21 cellular contexts compared by ENCODE assay signal in genomic region chr1:200883118-200883517, GRCh38. TPM values are rescaled to one million over a fixed set of nuclear protein-coding genes. Genes with fewer than 3 reads are reported as not detected.
A peak's percentile ranks its signal among the peaks of the same experiment; 100 is the strongest.
DNase-seq lines count a peak whose midpoint lies in the region; ATAC-seq, FAIRE-seq and TF ChIP-seq lines count a peak whose summit lies in the region.
"Had no signal": no experiment of that assay in that cellular context is flagged by ENCODE, and none has a peak within 500 bp of the region (broad histone marks: within the 10 kb centered on the region; RNA-seq: fewer than 3 reads in every experiment).

No MANE protein-coding gene starts in this region.

- POLR2A ChIA-PET in GM12878 (lab: Charles Lee) = interaction anchor here (0.6 kb wide), 2 partner anchors 10 to 16 kb away, joined by 3 to 9 read pairs; no protein-coding TSS in a partner anchor

- H3K36me3 ChIP-seq in RWPE2 (ENCODE audit: low read depth) (no peaks in the 10 kb centered on the region), GM12878 (ENCODE audit: control insufficient read depth in 2 of 2, insufficient read depth in 2 of 2, low read length in 1 of 2) (no peaks in the 10 kb centered on the region)
- H3K36me3 ChIP-seq: BLaER1 treated with 17β-estradiol and CSF1 and Interleukin-3, amounts not matched to agents 10 nM and 100 nM had no signal

- no peak for TF ChIP-seq CTCF in natural killer cell (IDR thresholded peaks at IDR 0.05)
- no peak for TF ChIP-seq CTCF in RWPE2 (IDR thresholded peaks at IDR 0.05; ENCODE audit: poor library complexity, severe bottlenecking)
- TF ChIP-seq CTCF in GM12878 (IDR thresholded peaks at IDR 0.05 in 2 of 3, conservative IDR thresholded peaks at IDR 0.05 in 1 of 3; ENCODE audit: control insufficient read depth in 2 of 3, extremely low read depth in 1 of 3, insufficient read depth in 1 of 3, low read depth in 3 of 3, low read length in 3 of 3) = no peak
- no peak for TF ChIP-seq CTCF in type B pancreatic cell (conservative IDR thresholded peaks at IDR 0.05)

- TF ChIP-seq POLR2A in GM12878 (IDR thresholded peaks at IDR 0.05; ENCODE audit: low read depth, low read length) = no peak

- no peak for TF ChIP-seq EP300 in GM12878 (IDR thresholded peaks at IDR 0.05; ENCODE audit: borderline replicate concordance in 1 of 2, control insufficient read depth in 1 of 2, low read depth in 2 of 2, low read length in 2 of 2)

- H3K27ac ChIP-seq in RWPE2 (ENCODE audit: poor library complexity, severe bottlenecking) (no peak overlapping the region), GM12878 (ENCODE audit: control insufficient read depth, insufficient read depth) (no peak overlapping the region)
- H3K27ac ChIP-seq: BLaER1 treated with 17β-estradiol and CSF1 and Interleukin-3, amounts not matched to agents 10 nM and 100 nM; SK-N-MC had no signal

- SMC1A ChIA-PET in GM12878 (lab: Charles Lee; ENCODE audit: uncharacterized antibody, unreplicated experiment) = interaction anchor here (9.4 kb wide), 1 partner anchor 19 kb away, joined by 208 read pairs; no protein-coding TSS in a partner anchor

- H3K79me2 ChIP-seq in GM12878 (ENCODE audit: control insufficient read depth, insufficient read depth, low read length) = no peaks in the 10 kb centered on the region

- H3K4me1 Mint-ChIP-seq in natural killer cell (peaks cover 52 to 55% of the 10 kb centered on the region in 2 donors), type B pancreatic cell (ENCODE audit: unreplicated experiment) (peaks cover 8% of the 10 kb centered on the region)
- H3K4me1 Mint-ChIP-seq in natural killer cell treated with Interleukin-12 subunit alpha and Interleukin-12 subunit beta and Interleukin-15 and Interleukin-18, amount 100 ng/mL, for 72 hours (ENCODE audit: low read depth in 2 of 2) = peaks cover 48 to 67% of the 10 kb centered on the region in 2 donors

- intact Hi-C loops in natural killer cell (cut with micrococcal nuclease) = loop anchor here (10.0 kb wide), 1 partner anchor 728 kb away; no protein-coding TSS in a partner anchor
- intact Hi-C loops in GM12878 (cut with micrococcal nuclease; ENCODE audit: unreplicated experiment) = no loop called here

- CTCF ChIA-PET in GM12878 (lab: Yijun Ruan, JAX) = interaction anchor here (7.7 kb wide), 1 partner anchor 18 kb away, joined by 73 read pairs; no protein-coding TSS in a partner anchor

- ATAC-seq in natural killer cell = no peak
- ATAC-seq in natural killer cell treated with Interleukin-12 subunit alpha and Interleukin-12 subunit beta and Interleukin-15 and Interleukin-18, amount 100 ng/mL, for 72 hours = no peak
- no peak for ATAC-seq in RWPE2 (ENCODE audit: low read depth)
- ATAC-seq in GM12878 = no peak
- ATAC-seq in HG02763 (IDR thresholded peaks at IDR 0.05; ENCODE audit: unreplicated experiment) = no peak

- TF ChIP-seq RAD21 in GM12878 (IDR thresholded peaks at IDR 0.05; ENCODE audit: insufficient read depth, low read depth, low read length) = no peak

- H3K27ac Mint-ChIP-seq in natural killer cell (peak overlapping the region; percentile 92 to 93), type B pancreatic cell (no peak overlapping the region)
- H3K27ac Mint-ChIP-seq in natural killer cell treated with Interleukin-12 subunit alpha and Interleukin-12 subunit beta and Interleukin-15 and Interleukin-18, amount 100 ng/mL, for 72 hours = peak overlapping the region in 1 of 2 donors; percentile 2

- no peak for FAIRE-seq in GM12878 (lab: Jason Lieb, UNC)
- FAIRE-seq: HTR-8/SVneo had no signal

- no peak overlapping the region for H3K4me2 ChIP-seq in GM12878 (ENCODE audit: control insufficient read depth, insufficient read depth)
- H3K4me2 ChIP-seq: BLaER1 treated with 17β-estradiol and CSF1 and Interleukin-3, amounts not matched to agents 10 nM and 100 nM had no signal

- H3K9me3 ChIP-seq in RWPE2 (ENCODE audit: severe bottlenecking) (no peaks in the 10 kb centered on the region), GM12878 (replicated peaks; ENCODE audit: control insufficient read depth, insufficient read depth, low read length) (no peaks in the 10 kb centered on the region)
- H3K9me3 ChIP-seq: BLaER1 treated with 17β-estradiol and CSF1 and Interleukin-3, amounts not matched to agents 10 nM and 100 nM had no signal

- no peaks in the 10 kb centered on the region for H3K27me3 Mint-ChIP-seq in natural killer cell (ENCODE audit: low read depth in 2 of 2)
- H3K27me3 Mint-ChIP-seq in natural killer cell treated with Interleukin-12 subunit alpha and Interleukin-12 subunit beta and Interleukin-15 and Interleukin-18, amount 100 ng/mL, for 72 hours = no peaks in the 10 kb centered on the region
- H3K27me3 Mint-ChIP-seq in type B pancreatic cell = no peaks in the 10 kb centered on the region

- H2AFZ ChIP-seq in GM12878 (ENCODE audit: control insufficient read depth, low read depth, low read length) = no peak overlapping the region

- no peak overlapping the region for H3K4me3 ChIP-seq in RWPE2 (ENCODE audit: severe bottlenecking)
- H3K4me3 ChIP-seq in GM12878 = no peak overlapping the region
- H3K4me3 ChIP-seq: BLaER1 treated with 17β-estradiol and CSF1 and Interleukin-3, amounts not matched to agents 10 nM and 100 nM; SK-N-MC had no signal

- no peaks in the 10 kb centered on the region for H3K9me3 Mint-ChIP-seq in natural killer cell
- H3K9me3 Mint-ChIP-seq in natural killer cell treated with Interleukin-12 subunit alpha and Interleukin-12 subunit beta and Interleukin-15 and Interleukin-18, amount 100 ng/mL, for 72 hours = no peaks in the 10 kb centered on the region
- H3K9me3 Mint-ChIP-seq in type B pancreatic cell = no peaks in the 10 kb centered on the region

- H3K9ac ChIP-seq in GM12878 (ENCODE audit: control insufficient read depth, insufficient read depth, low read length) = no peak overlapping the region
- H3K9ac ChIP-seq: BLaER1 treated with 17β-estradiol and CSF1 and Interleukin-3, amounts not matched to agents 10 nM and 100 nM had no signal

- RAD21 ChIA-PET in GM12878 (lab: Charles Lee; ENCODE audit: unreplicated experiment) = interaction anchor here (1.5 to 2.2 kb wide), 2 partner anchors 13 to 88 kb away, joined by 4 to 10 read pairs; no protein-coding TSS in a partner anchor

- H3K27me3 ChIP-seq in RWPE2 (ENCODE audit: insufficient read depth, poor library complexity, severe bottlenecking) (no peaks in the 10 kb centered on the region), GM12878 (replicated peaks in 1 of 2; ENCODE audit: control insufficient read depth in 2 of 2, insufficient read depth in 2 of 2, low read length in 1 of 2) (no peaks in the 10 kb centered on the region)
- H3K27me3 ChIP-seq: BLaER1 treated with 17β-estradiol and CSF1 and Interleukin-3, amounts not matched to agents 10 nM and 100 nM had no signal

- WGBS in GM12878 (ENCODE audit: insufficient coverage, insufficient replicate concordance, low lambda C conversion rate, missing lambda C conversion rate) = 98% methylated on average over 3 of the region's 3 CpGs

- H3K36me3 Mint-ChIP-seq in natural killer cell (no peaks in the 10 kb centered on the region), type B pancreatic cell (no peaks in the 10 kb centered on the region)
- H3K36me3 Mint-ChIP-seq in natural killer cell treated with Interleukin-12 subunit alpha and Interleukin-12 subunit beta and Interleukin-15 and Interleukin-18, amount 100 ng/mL, for 72 hours = no peaks in the 10 kb centered on the region

- BruUV-seq in GM12878 (replicated peaks; lab: Mats Ljungman, UMichigan) = no TSS peak

- H3K4me1 ChIP-seq in RWPE2 (ENCODE audit: insufficient read depth, poor library complexity, severe bottlenecking) (peaks cover 5% of the 10 kb centered on the region), GM12878 (ENCODE audit: control insufficient read depth, insufficient read depth, low read length) (peaks cover 29% of the 10 kb centered on the region)

- H4K20me1 ChIP-seq in GM12878 (ENCODE audit: control insufficient read depth, insufficient read depth) = no peaks in the 10 kb centered on the region
- H4K20me1 ChIP-seq: BLaER1 treated with 17β-estradiol and CSF1 and Interleukin-3, amounts not matched to agents 10 nM and 100 nM had no signal

- H3K4me3 Mint-ChIP-seq in natural killer cell (no peak overlapping the region), type B pancreatic cell (no peak overlapping the region)
- H3K4me3 Mint-ChIP-seq in natural killer cell treated with Interleukin-12 subunit alpha and Interleukin-12 subunit beta and Interleukin-15 and Interleukin-18, amount 100 ng/mL, for 72 hours = no peak overlapping the region

- in situ Hi-C loops in GM12878 (cut with MboI) = no loop called here

- no peak for DNase-seq in natural killer cell
- DNase-seq in natural killer cell treated with Interleukin-12 subunit alpha and Interleukin-12 subunit beta and Interleukin-15 and Interleukin-18, amount 100 ng/mL, for 72 hours (ENCODE audit: low spot score) = no peak
- peak; percentile 2 for DNase-seq in RWPE2 (ENCODE audit: low spot score)
- no peak for DNase-seq in GM12878 (ENCODE audit: low read depth, low spot score)
- peak; percentile 8 for DNase-seq in type B pancreatic cell (ENCODE audit: extremely low spot score, unreplicated experiment)
- no peak for DNase-seq in foreskin melanocyte
- no peak for DNase-seq in NCI-H1436 treated with DMSO at 0.1 percent for 48 hours (lab: John Stamatoyannopoulos, UW)
- DNase-seq: DMS79 treated with DMSO at 0.1 percent for 48 hours, H7, NCI-H1105, NCI-H1694, NCI-H2081 treated with DMSO at 0.1 percent for 48 hours, NCI-H446 treated with DMSO at 0.1 percent for 48 hours, NCI-H69, SHP77 had no signal

RNA-seq across cellular contexts. Expression of gene GPR25, which starts 10.3 kb away (rescaled TPM):
- total RNA-seq in natural killer cell (1 to 10 TPM; 2.1 to 9.4 (median 2.7) TPM), GM12878 (2014; rRNA removed) (not detected in 2 replicates), GM12878 (2014; rRNA removed; fragmentation: Illumina TruSeq; extraction: Trizol) (not detected in 2 replicates), GM12878 (2021) (not detected in 2 replicates), type B pancreatic cell (ENCODE audit: low replicate concordance) (not detected in 2 replicates)
- total RNA-seq in natural killer cell treated with Interleukin-12 subunit alpha and Interleukin-12 subunit beta and Interleukin-15 and Interleukin-18, amount 100 ng/mL, for 72 hours = not detected
- 0.33 TPM in 1 of 2 replicates, not detected in the other for total RNA-seq in GM12878 (2013; cell fraction: nucleolus; rRNA removed)
- polyA plus RNA-seq in GM12878 (2011; ENCODE audit: low read depth) = not detected
- polyA plus RNA-seq in GM12878 (2011; rRNA removed) (not detected in 2 replicates), GM12878 (2014; fragmentation: Illumina TruSeq; extraction: Trizol) (not detected in 2 replicates), GM12878 (2014; fragmentation: Nextera tagmentation; extraction: Ambion mirVana) (not detected), GM12878 (2014; rRNA removed) (not detected in 2 replicates), GM12878 (2016; fragmentation: Nextera tagmentation; extraction: Ambion mirVana) (not detected)
- 0.06 and 0.13 TPM in 2 replicates for polyA plus RNA-seq in GM12878 (2011; cell fraction: cytosol; rRNA removed)
- 0.42 TPM in 2 replicates for polyA plus RNA-seq in GM12878 (2011; cell fraction: nucleus; rRNA removed)
- polyA plus RNA-seq in GM12878 (2012) = 0.18 and 0.22 TPM in 2 replicates
- not detected in 2 replicates for polyA minus RNA-seq in GM12878 (2011; rRNA and poly(A)+ RNA removed)
- not detected in 2 replicates for polyA minus RNA-seq in GM12878 (2011; cell fraction: cytosol; rRNA and poly(A)+ RNA removed)
- polyA minus RNA-seq in GM12878 (2011; cell fraction: nucleus; rRNA and poly(A)+ RNA removed) = 0.48 TPM in 1 of 2 replicates, not detected in the other
- total RNA-seq: H7, LHCN-M2, OCI-LY7 had no signal

RNA-seq across cellular contexts. Expression of gene INAVA, which starts 11.6 kb away (rescaled TPM):
- total RNA-seq in natural killer cell (under 1 TPM in 2 of 3 donors, not detected in 1; 0.13 to 0.18 TPM), GM12878 (2014; rRNA removed) (9.8 and 13.0 TPM in 2 replicates), GM12878 (2014; rRNA removed; fragmentation: Illumina TruSeq; extraction: Trizol) (3.9 and 4.4 TPM in 2 replicates), GM12878 (2021) (14.0 and 14.8 TPM in 2 replicates), type B pancreatic cell (ENCODE audit: low replicate concordance) (37.6 and 38.4 TPM in 2 replicates)
- under 1 TPM; 0.25 to 0.86 TPM for total RNA-seq in natural killer cell treated with Interleukin-12 subunit alpha and Interleukin-12 subunit beta and Interleukin-15 and Interleukin-18, amount 100 ng/mL, for 72 hours
- 50.9 and 53.6 TPM in 2 replicates for total RNA-seq in GM12878 (2013; cell fraction: nucleolus; rRNA removed)
- polyA plus RNA-seq in GM12878 (2011; ENCODE audit: low read depth) = 1.6 TPM
- polyA plus RNA-seq in GM12878 (2011; rRNA removed) (8.1 and 12.9 TPM in 2 replicates), GM12878 (2014; fragmentation: Illumina TruSeq; extraction: Trizol) (7.5 and 9.2 TPM in 2 replicates), GM12878 (2014; fragmentation: Nextera tagmentation; extraction: Ambion mirVana) (1 to 10 TPM; 7.0 to 9.9 TPM), GM12878 (2014; rRNA removed) (12.2 and 15.4 TPM in 2 replicates), GM12878 (2016; fragmentation: Nextera tagmentation; extraction: Ambion mirVana) (1 to 10 TPM; 3.6 to 5.3 TPM)
- polyA plus RNA-seq in GM12878 (2011; cell fraction: cytosol; rRNA removed) = 18.6 and 22.9 TPM in 2 replicates
- polyA plus RNA-seq in GM12878 (2011; cell fraction: nucleus; rRNA removed) = 40.8 and 44.8 TPM in 2 replicates
- 2.3 and 4.3 TPM in 2 replicates for polyA plus RNA-seq in GM12878 (2012)
- 8.8 and 10.5 TPM in 2 replicates for polyA minus RNA-seq in GM12878 (2011; rRNA and poly(A)+ RNA removed)
- polyA minus RNA-seq in GM12878 (2011; cell fraction: cytosol; rRNA and poly(A)+ RNA removed) = 7.1 and 7.9 TPM in 2 replicates
- 7.9 and 9.5 TPM in 2 replicates for polyA minus RNA-seq in GM12878 (2011; cell fraction: nucleus; rRNA and poly(A)+ RNA removed)
- total RNA-seq: OCI-LY7 had no signal

Comparison
In these comparisons a context has a peak if more than half of its experiments do, and no peak if none do; other contexts are left out.
1. DNase-seq: peak in RWPE2 (single experiment) and type B pancreatic cell (single experiment); none in natural killer cell (single experiment), natural killer cell treated with Interleukin-12 subunit alpha and Interleukin-12 subunit beta and Interleukin-15 and Interleukin-18, amount 100 ng/mL, for 72 hours (single experiment), GM12878 (single experiment), foreskin melanocyte (single experiment) and NCI-H1436 treated with DMSO at 0.1 percent for 48 hours (single experiment).